In the genomic region with DNA sequence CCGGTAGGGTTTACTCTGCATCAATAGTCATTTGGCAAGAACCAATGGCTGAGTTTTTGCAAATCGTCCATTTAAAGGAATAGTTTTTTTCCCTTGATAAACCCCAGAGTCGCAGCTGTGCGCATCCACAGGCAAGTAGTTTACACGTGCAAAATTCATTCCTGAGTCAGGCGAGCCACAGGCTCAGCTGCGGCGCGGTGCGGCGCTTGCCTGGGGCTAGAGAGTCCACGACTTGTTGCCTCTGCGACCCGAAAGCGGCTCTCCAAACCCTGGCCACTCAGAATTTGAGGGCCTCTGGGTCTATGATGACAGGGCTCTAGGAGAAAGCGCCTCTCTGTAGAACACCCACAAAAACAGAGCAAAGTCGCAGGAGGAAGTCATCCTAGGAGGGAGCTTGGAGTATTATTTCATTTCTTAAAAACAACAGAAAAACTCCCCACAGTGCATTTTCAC, we compare ENCODE assay signal across 31 cellular contexts. TPM values are rescaled to one million over a fixed set of nuclear protein-coding genes. Genes with fewer than 3 reads are reported as not detected.
DNase-seq lines count a peak whose midpoint lies in the region; ATAC-seq and TF ChIP-seq lines count a peak whose summit lies in the region.
"Had no signal": no experiment of that assay in that cellular context is flagged by ENCODE, and none has a peak within 500 bp of the region (broad histone marks: within the 10 kb centered on the region; RNA-seq: fewer than 3 reads in every experiment).

No MANE protein-coding gene starts in this region.

- H3K36me3 ChIP-seq in GM23338 (ENCODE audit: insufficient read depth), result no peaks in the 10 kb centered on the region
- no peaks in the 10 kb centered on the region for H3K36me3 ChIP-seq in WERI-Rb-1
- no peaks in the 10 kb centered on the region for H3K36me3 ChIP-seq in esophagus muscularis mucosa
- H3K36me3 ChIP-seq: cardiac muscle cell, gastroesophageal sphincter, prostate gland, tibial artery had no signal

- no peak for TF ChIP-seq CTCF in GM23338 (conservative IDR thresholded peaks at IDR 0.05; ENCODE audit: low read depth in 2 of 2)
- TF ChIP-seq CTCF in WERI-Rb-1 (IDR thresholded peaks at IDR 0.05; ENCODE audit: low read depth, low read length), result no peak
- TF ChIP-seq CTCF in esophagus muscularis mucosa (IDR thresholded peaks at IDR 0.05), result no peak
- TF ChIP-seq CTCF in GM13977 (IDR thresholded peaks at IDR 0.05; ENCODE audit: extremely low read depth, insufficient read depth, missing control alignments), result no peak

- peak; percentile 32 for ATAC-seq in GM23338
- ATAC-seq: activated naive CD8-positive, alpha-beta T cell treated with anti-CD3 and anti-CD28 coated beads, Interleukin-2, amount 50 U/mL, for 24 hours; CD8-positive, alpha-beta T cell; esophagus mucosa; gastroesophageal sphincter; natural killer cell; stimulated activated naive CD8-positive, alpha-beta T cell treated with anti-CD3 and anti-CD28 coated beads, Interleukin-15, Interleukin-2, amounts not matched to agents 100 U/mL and 50 U/mL, for 24 hours had no signal

- H3K27ac ChIP-seq in GM23338 (ENCODE audit: low read depth) (no peak overlapping the region), WERI-Rb-1 (no peak overlapping the region), esophagus muscularis mucosa (replicated peaks in 1 of 4) (no peak overlapping the region)
- H3K27ac ChIP-seq: cardiac muscle cell, gastroesophageal sphincter, prostate gland, tibial artery had no signal

- H3K9me3 ChIP-seq in WERI-Rb-1 (ENCODE audit: severe bottlenecking) (no peaks in the 10 kb centered on the region), esophagus muscularis mucosa (no peaks in the 10 kb centered on the region)
- H3K9me3 ChIP-seq: gastroesophageal sphincter, prostate gland, tibial artery had no signal

- H3K27me3 Mint-ChIP-seq in GM23338 (ENCODE audit: insufficient read depth, low read depth, poor library complexity), result peaks cover 92% of the 10 kb centered on the region

- peak overlapping the region; percentile 47 for H3K4me3 Mint-ChIP-seq in GM23338
- H3K4me3 Mint-ChIP-seq: activated CD4-positive, alpha-beta T cell treated with anti-CD3 and anti-CD28 coated beads, Interleukin-2, amount 10 ng/mL, durations not matched to agents 7 days and 5 days; activated naive CD8-positive, alpha-beta T cell treated with anti-CD3 and anti-CD28 coated beads, Interleukin-2, amount 50 U/mL, for 24 hours; CD8-positive, alpha-beta T cell; HFFc6; memory B cell; natural killer cell had no signal

- H3K27me3 ChIP-seq in GM23338 (ENCODE audit: insufficient read depth) (peaks cover 99% of the 10 kb centered on the region), WERI-Rb-1 (ENCODE audit: insufficient read depth, low read depth, severe bottlenecking) (peaks cover 11% of the 10 kb centered on the region), esophagus muscularis mucosa (peaks cover 0 to 96% (median 45%) of the 10 kb centered on the region in 4 donors)

- TF ChIP-seq EP300 in esophagus muscularis mucosa (IDR thresholded peaks at IDR 0.05), result no peak

- TF ChIP-seq POLR2A in esophagus muscularis mucosa (IDR thresholded peaks at IDR 0.05; ENCODE audit: low read depth), result no peak

- H3K4me2 ChIP-seq in GM23338, result peak overlapping the region; percentile 62

- H3F3A ChIP-seq in GM23338 (replicated peaks; ENCODE audit: low read depth), result peaks cover 23% of the 10 kb centered on the region

- in situ Hi-C loops in GM13977 (cut with MboI; ENCODE audit: low pct_unique_long_range_greater_than_20kb, low sequenced_read_pairs, unreplicated experiment), result no loop called here

- WGBS in esophagus muscularis mucosa, result 6% methylated on average over 10 of the region's 17 CpGs

- H3K4me1 ChIP-seq in GM23338 (ENCODE audit: insufficient read depth) (peaks cover 69% of the 10 kb centered on the region), esophagus muscularis mucosa (no peaks in the 10 kb centered on the region)
- H3K4me1 ChIP-seq: prostate gland, tibial artery had no signal

- intact Hi-C loops in esophagus muscularis mucosa (cut with DNase I), result no loop called here

- H3K9me2 ChIP-seq in GM23338 (ENCODE audit: insufficient read depth), result no peaks in the 10 kb centered on the region

- no peaks in the 10 kb centered on the region for H3K79me2 ChIP-seq in GM23338 (replicated peaks; ENCODE audit: insufficient read depth)

- DNase-seq in GM23338 (ENCODE audit: low spot score), result no peak
- DNase-seq in WERI-Rb-1, result no peak
- DNase-seq in esophagus muscularis mucosa (ENCODE audit: extremely low spot score), result peak; percentile 45
- DNase-seq in retina, result peak; percentile 83
- DNase-seq in NCI-H510A (lab: John Stamatoyannopoulos, UW), result no peak
- DNase-seq in GM13977 (ENCODE audit: low spot score), result no peak
- no peak for DNase-seq in central memory CD4-positive, alpha-beta T cell
- DNase-seq: activated CD4-positive, alpha-beta T cell treated with anti-CD3 and anti-CD28 coated beads, Interleukin-2, amount 10 ng/mL, durations not matched to agents 7 days and 5 days; activated effector memory CD4-positive, alpha-beta T cell treated with Interleukin-2 at 50 U/mL for 16 hours; activated naive CD8-positive, alpha-beta T cell treated with anti-CD3 and anti-CD28 coated beads, Interleukin-2, amount 50 U/mL, for 24 hours; CD8-positive, alpha-beta T cell; DND-41; HFFc6; natural killer cell; NCI-H1417 treated with DMSO at 0.1 percent for 48 hours; NCI-H2171; NCI-H69; OCI-M1; SHP77; small intestine; stimulated activated CD4-positive, alpha-beta T cell treated with anti-CD3 and anti-CD28 coated beads, Interleukin-2, amount 100 ng/mL, for 48 hours; stimulated activated naive CD8-positive, alpha-beta T cell treated with anti-CD3 and anti-CD28 coated beads, Interleukin-15, Interleukin-2, amounts not matched to agents 100 U/mL and 50 U/mL, for 24 hours; T-helper 1 cell; tibial artery had no signal

- H4K20me1 ChIP-seq in GM23338 (replicated peaks; ENCODE audit: insufficient read depth), result 0 out of 2 replicates have a peak, but pooled peaks cover 4% of the 10 kb centered on the region

- H3K4me3 ChIP-seq in GM23338 (peak overlapping the region; percentile 40), WERI-Rb-1 (ENCODE audit: low read depth, low read length) (peak overlapping the region; percentile 63), esophagus muscularis mucosa (no peak overlapping the region)
- H3K4me3 ChIP-seq: cardiac muscle cell, gastroesophageal sphincter, prostate gland, tibial artery had no signal

- no peak overlapping the region for H2AFZ ChIP-seq in GM23338

- H3K4me1 Mint-ChIP-seq in GM23338, result peaks cover 55% of the 10 kb centered on the region
- H3K4me1 Mint-ChIP-seq: activated CD4-positive, alpha-beta T cell treated with anti-CD3 and anti-CD28 coated beads, Interleukin-2, amount 10 ng/mL, durations not matched to agents 7 days and 5 days; activated naive CD8-positive, alpha-beta T cell treated with anti-CD3 and anti-CD28 coated beads, Interleukin-2, amount 50 U/mL, for 24 hours; memory B cell; natural killer cell had no signal

- H3K27ac Mint-ChIP-seq in GM23338, result no peak overlapping the region
- H3K27ac Mint-ChIP-seq: activated naive CD8-positive, alpha-beta T cell treated with anti-CD3 and anti-CD28 coated beads, Interleukin-2, amount 50 U/mL, for 24 hours; CD8-positive, alpha-beta T cell; HFFc6; memory B cell; natural killer cell had no signal

- no peaks in the 10 kb centered on the region for H3K36me3 Mint-ChIP-seq in GM23338 (ENCODE audit: low read depth)
- H3K36me3 Mint-ChIP-seq: CD8-positive, alpha-beta T cell had no signal

- H3K9me3 Mint-ChIP-seq in GM23338, result peaks cover 6% of the 10 kb centered on the region
- H3K9me3 Mint-ChIP-seq: activated CD4-positive, alpha-beta T cell treated with anti-CD3 and anti-CD28 coated beads, Interleukin-2, amount 10 ng/mL, durations not matched to agents 7 days and 5 days had no signal

TF ChIP-seq in GM23338, 12 proteins besides CTCF, POLR2A, EP300 and RAD21 (continues in another document):
- TF ChIP-seq NANOG (IDR thresholded peaks at IDR 0.05; ENCODE audit: borderline replicate concordance) (no peak), EZH2phosphoT487 (IDR thresholded peaks at IDR 0.05; ENCODE audit: unreplicated experiment) (peak; percentile 83), EZH2 (IDR thresholded peaks at IDR 0.05; ENCODE audit: low read depth, unreplicated experiment) (peak; percentile 94)

RNA-seq across cellular contexts. Expression of gene ZIC4, which starts 36.6 kb away (rescaled TPM):
- total RNA-seq in GM23338 (2014; rRNA removed; shearing (Covaris generic)), result not detected in 2 replicates
- polyA plus RNA-seq in GM23338 (2016; fragmentation: Nextera tagmentation; extraction: Ambion mirVana), result 0.12 TPM in 1 of 2 replicates, not detected in the other
- total RNA-seq in esophagus muscularis mucosa, result not detected
- total RNA-seq: activated CD4-positive, alpha-beta T cell treated with anti-CD3 and anti-CD28 coated beads, Interleukin-2, amount 10 ng/mL, durations not matched to agents 7 days and 5 days; cardiac muscle cell; CD8-positive, alpha-beta T cell; esophagus mucosa; HepG2; kidney epithelial cell; natural killer cell; prostate gland had no signal
- polyA plus RNA-seq: cardiac muscle cell, HepG2, small intestine had no signal

RNA-seq across cellular contexts. Expression of gene ZIC1, which starts 39.5 kb away (rescaled TPM):
- 0.19 and 0.21 TPM in 2 replicates for total RNA-seq in GM23338 (2014; rRNA removed; shearing (Covaris generic))
- polyA plus RNA-seq in GM23338 (2016; fragmentation: Nextera tagmentation; extraction: Ambion mirVana), result 0.95 and 1.4 TPM in 2 replicates
- not detected for total RNA-seq in esophagus muscularis mucosa
- total RNA-seq: activated CD4-positive, alpha-beta T cell treated with anti-CD3 and anti-CD28 coated beads, Interleukin-2, amount 10 ng/mL, durations not matched to agents 7 days and 5 days; cardiac muscle cell; CD8-positive, alpha-beta T cell; HepG2; kidney epithelial cell; natural killer cell; prostate gland had no signal
- polyA plus RNA-seq: HepG2, small intestine had no signal

Comparison
In these comparisons a context has a peak if more than half of its experiments do, and no peak if none do; other contexts are left out.
1. DNase-seq: peak in esophagus muscularis mucosa (single experiment) and retina (single experiment); none in GM23338 (single experiment), WERI-Rb-1 (single experiment), NCI-H510A (single experiment), GM13977 (single experiment) and central memory CD4-positive, alpha-beta T cell (single experiment).
2. H3K4me3 ChIP-seq: peak in GM23338 (single experiment) and WERI-Rb-1 (single experiment); none in esophagus muscularis mucosa (0 of 4).